8 cellular contexts compared by ENCODE assay signal in the genomic region with DNA sequence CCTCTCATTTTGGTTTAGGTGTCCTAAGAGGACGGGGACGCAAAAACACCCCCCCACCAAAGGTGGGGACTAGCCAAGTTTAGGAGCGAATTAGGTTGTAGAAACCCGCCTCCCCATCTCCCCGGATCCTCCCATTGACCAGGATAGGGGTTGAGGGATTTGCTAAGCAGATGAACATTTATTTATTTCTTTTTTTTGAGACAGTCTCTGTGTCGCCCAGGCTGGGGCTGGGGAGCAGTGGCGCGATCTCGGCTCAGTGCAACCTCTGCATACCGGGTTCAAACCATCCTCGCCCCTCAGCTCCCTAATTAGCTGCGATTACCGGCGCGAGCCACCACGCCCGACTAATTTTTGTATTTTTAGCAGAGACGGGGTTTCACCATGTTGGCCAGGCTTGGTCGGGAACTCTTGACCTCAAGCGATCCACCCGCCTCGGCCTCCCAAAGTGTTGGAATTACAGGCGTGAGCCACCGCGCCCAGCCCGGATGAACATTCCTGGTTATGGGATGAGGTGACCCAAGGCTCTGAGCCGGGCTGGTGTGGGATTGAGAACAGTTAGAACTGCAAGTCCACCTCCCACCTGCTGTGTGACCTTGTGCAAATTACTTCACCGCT. TPM values are rescaled to one million over a fixed set of nuclear protein-coding genes. Genes with fewer than 3 reads are reported as not detected.
DNase-seq lines count a peak whose midpoint lies in the region; FAIRE-seq and TF ChIP-seq lines count a peak whose summit lies in the region.

No MANE protein-coding gene starts in this region.

- H2AFZ ChIP-seq in osteoblast (ENCODE audit: low read length), result peak overlapping the region; percentile 97

- peak; percentile 63 for FAIRE-seq in GM12892 (lab: Jason Lieb, UNC)

- H3K27me3 ChIP-seq in WERI-Rb-1 (ENCODE audit: insufficient read depth, low read depth, severe bottlenecking) (no peaks in the 10 kb centered on the region), osteoblast (ENCODE audit: insufficient read depth, low read length) (no peaks in the 10 kb centered on the region)

- H3K27ac ChIP-seq in WERI-Rb-1 (peak overlapping the region; percentile 96), osteoblast (ENCODE audit: low read depth, low read length) (peak overlapping the region; percentile 98)

- peaks cover 57% of the 10 kb centered on the region for H3K79me2 ChIP-seq in osteoblast (ENCODE audit: insufficient read depth, low read length)

- peak; percentile 7 for DNase-seq in AG08396 (ENCODE audit: low spot score)
- DNase-seq in GM12892 (ENCODE audit: insufficient read length), result no peak
- DNase-seq in WERI-Rb-1, result peak; percentile 15
- peak; percentile 53 for DNase-seq in fibroblast of villous mesenchyme (ENCODE audit: low read depth)
- DNase-seq in osteoblast (ENCODE audit: insufficient read length, low spot score, missing footprints), result peak; percentile 86
- no peak for DNase-seq in NCI-H146 treated with DMSO at 0.1 percent for 48 hours (lab: John Stamatoyannopoulos, UW; ENCODE audit: unreplicated experiment)
- DNase-seq in stimulated activated CD4-positive, alpha-beta T cell treated with anti-CD3 and anti-CD28 coated beads, Interleukin-15, amount 100 ng/mL, for 24 hours, result no peak
- DNase-seq in NCI-H524 treated with DMSO at 0.1 percent for 48 hours (lab: John Stamatoyannopoulos, UW), result no peak

- H3K4me3 ChIP-seq in WERI-Rb-1 (ENCODE audit: low read depth, low read length) (peak overlapping the region; percentile 94), fibroblast of villous mesenchyme (ENCODE audit: low read depth, low read length) (peak overlapping the region; percentile 94), osteoblast (ENCODE audit: insufficient read depth, low read length) (peak overlapping the region; percentile 100)

- TF ChIP-seq CTCF in WERI-Rb-1 (IDR thresholded peaks at IDR 0.05; ENCODE audit: low read depth, low read length), result no peak
- TF ChIP-seq CTCF in fibroblast of villous mesenchyme (IDR thresholded peaks at IDR 0.05; ENCODE audit: insufficient read depth, low read depth, low read length), result no peak
- TF ChIP-seq CTCF in osteoblast (IDR thresholded peaks at IDR 0.05; ENCODE audit: extremely low read depth, low read depth, low read length), result no peak

- H3K4me1 ChIP-seq in osteoblast (ENCODE audit: insufficient read depth, low read length), result peaks cover 14% of the 10 kb centered on the region

- H3K36me3 ChIP-seq in WERI-Rb-1 (peaks cover 43% of the 10 kb centered on the region), osteoblast (ENCODE audit: insufficient read depth, low read length) (peaks cover 23% of the 10 kb centered on the region)

- peak overlapping the region; percentile 84 for H3K4me2 ChIP-seq in osteoblast (ENCODE audit: insufficient read depth, low read length)

- peaks cover 47% of the 10 kb centered on the region for H4K20me1 ChIP-seq in osteoblast (ENCODE audit: insufficient read depth, low read length)

- H3K9me3 ChIP-seq in WERI-Rb-1 (ENCODE audit: severe bottlenecking) (no peaks in the 10 kb centered on the region), osteoblast (ENCODE audit: low read depth, low read length) (no peaks in the 10 kb centered on the region)

- TF ChIP-seq POLR2A in GM12892 (IDR thresholded peaks at IDR 0.05; ENCODE audit: low read depth, low read length), result no peak; the same call in 1 of the 2 replicates

RNA-seq across cellular contexts. Expression of gene PPP2R1A, which starts 0.9 kb away (rescaled TPM):
- 122 TPM for polyA plus RNA-seq in GM12892 (2012; ENCODE audit: missing spikeins)
- 122 and 166 TPM in 2 replicates for total RNA-seq in fibroblast of villous mesenchyme
- 151 and 183 TPM in 2 replicates for total RNA-seq in osteoblast

RNA-seq across cellular contexts. Expression of gene ZNF836, which starts 19.4 kb away (rescaled TPM):
- polyA plus RNA-seq in GM12892 (2012; ENCODE audit: missing spikeins), result 6.3 TPM
- total RNA-seq in fibroblast of villous mesenchyme (7.1 and 11.7 TPM in 2 replicates), osteoblast (11.9 and 21.2 TPM in 2 replicates)

RNA-seq across cellular contexts. Expression of gene ZNF616, which starts 51.0 kb away (rescaled TPM):
- 2.2 TPM for polyA plus RNA-seq in GM12892 (2012; ENCODE audit: missing spikeins)
- 7.4 and 12.5 TPM in 2 replicates for total RNA-seq in fibroblast of villous mesenchyme
- total RNA-seq in osteoblast, result 9.8 and 12.7 TPM in 2 replicates

Comparison
In these comparisons a context has a peak if more than half of its experiments do, and no peak if none do; other contexts are left out.
1. DNase-seq: peak in AG08396 (single experiment), WERI-Rb-1 (single experiment), fibroblast of villous mesenchyme (single experiment) and osteoblast (single experiment); none in GM12892 (single experiment), NCI-H146 treated with DMSO at 0.1 percent for 48 hours (single experiment), stimulated activated CD4-positive, alpha-beta T cell treated with anti-CD3 and anti-CD28 coated beads, Interleukin-15, amount 100 ng/mL, for 24 hours (single experiment) and NCI-H524 treated with DMSO at 0.1 percent for 48 hours (single experiment).
2. Peak in every context shown above with its lines, with median percentiles within 50 percentile points of each other: H3K4me3 ChIP-seq.